18 cellular contexts compared by ENCODE assay signal in the genomic region with DNA sequence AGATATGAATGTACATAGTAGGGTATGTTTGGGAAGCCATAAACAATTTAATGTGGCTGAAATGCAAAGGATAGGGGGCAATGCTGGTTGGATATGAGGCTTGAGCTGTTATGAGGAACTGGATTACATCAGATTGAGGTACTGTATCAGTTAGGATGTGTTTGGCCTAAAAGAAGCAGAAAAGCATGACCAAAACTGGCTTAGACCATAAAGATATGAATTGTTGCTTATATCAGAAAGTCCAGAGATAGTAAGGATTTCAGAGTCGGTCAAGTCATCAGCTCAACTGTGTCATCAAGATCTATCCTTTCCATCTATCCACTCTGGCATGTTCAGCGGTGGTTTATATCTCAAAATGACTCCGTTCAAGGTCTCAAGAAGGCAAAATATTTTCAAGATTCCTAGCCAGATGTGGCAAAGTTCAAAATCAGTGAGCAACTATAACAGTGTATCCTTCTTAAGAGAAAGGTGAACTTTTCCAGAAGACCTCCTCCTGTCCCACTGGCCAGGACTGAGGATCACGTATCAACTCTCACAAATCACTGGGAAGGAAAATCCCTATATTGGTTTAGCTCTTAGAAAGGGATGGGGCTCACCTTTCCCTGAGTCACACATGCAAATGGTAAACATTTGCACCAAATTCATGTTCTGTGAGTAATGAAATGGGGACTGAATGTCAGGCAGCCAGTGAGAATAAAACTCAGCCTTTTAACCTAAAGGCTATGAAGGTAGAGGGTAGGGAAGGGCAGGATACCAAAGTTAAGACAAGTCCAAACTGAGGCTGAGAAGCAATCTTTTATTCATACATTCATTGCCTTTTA.
DNase-seq lines count a peak whose midpoint lies in the region; ATAC-seq, FAIRE-seq and TF ChIP-seq lines count a peak whose summit lies in the region.
"Had no signal": no experiment of that assay in that cellular context is flagged by ENCODE, and none has a peak within 500 bp of the region (broad histone marks: within the 10 kb centered on the region; RNA-seq: fewer than 3 reads in every experiment).

No MANE protein-coding gene starts in this region.

- CTCF ChIA-PET in WTC11 (lab: Charles Lee), result interaction anchor here (0.7 to 1.4 kb wide), 2 partner anchors 85 to 832 kb away, joined by 3 read pairs; no protein-coding TSS in a partner anchor
- CTCF ChIA-PET in activated naive CD4-positive, alpha-beta T cell treated with anti-CD3 and anti-CD28 coated beads for 36 hours (lab: Charles Lee), result no interaction called here

- H3K9me2 ChIP-seq in Karpas-422 (replicated peaks; ENCODE audit: insufficient read depth, low read length), result no peaks in the 10 kb centered on the region

- POLR2A ChIA-PET in WTC11 (lab: Charles Lee), result no interaction called here

- H3K9me1 ChIP-seq in keratinocyte (ENCODE audit: control insufficient read depth, extremely low read depth, insufficient read depth, low read length), result no peaks in the 10 kb centered on the region

- H3K9me3 ChIP-seq in Karpas-422 (ENCODE audit: low read length) (no peaks in the 10 kb centered on the region), keratinocyte (ENCODE audit: control insufficient read depth, low read depth, low read length) (no peaks in the 10 kb centered on the region), heart left ventricle (no peaks in the 10 kb centered on the region)
- H3K9me3 ChIP-seq: A549; BLaER1 treated with 17β-estradiol and CSF1 and Interleukin-3, amounts not matched to agents 10 nM and 100 nM; SJCRH30 had no signal

- TF ChIP-seq CTCF in D721Med (IDR thresholded peaks at IDR 0.05; ENCODE audit: insufficient read depth, missing control alignments) (no peak), WTC11 (IDR thresholded peaks at IDR 0.05) (no peak), keratinocyte (optimal IDR thresholded peaks at IDR 0.05 in 1 of 3, IDR thresholded peaks at IDR 0.05 in 1 of 3, conservative IDR thresholded peaks at IDR 0.05 in 1 of 3; ENCODE audit: extremely low read depth in 1 of 3, insufficient read depth in 2 of 3, low read length in 3 of 3) (no peak), heart left ventricle (IDR thresholded peaks at IDR 0.05) (no peak)

- H3K27ac ChIP-seq in Karpas-422 (ENCODE audit: low read length), result peak overlapping the region; percentile 77
- H3K27ac ChIP-seq in keratinocyte (ENCODE audit: control insufficient read depth, insufficient read depth, low read length), result no peak overlapping the region
- H3K27ac ChIP-seq in heart left ventricle, result no peak overlapping the region
- H3K27ac ChIP-seq: A549, SJCRH30 had no signal

- H3K4me3 ChIP-seq in Karpas-422 (ENCODE audit: low read length) (no peak overlapping the region), keratinocyte (ENCODE audit: control insufficient read depth in 2 of 3, extremely low read depth in 1 of 3, insufficient read depth in 2 of 3, low read depth in 1 of 3, low read length in 3 of 3) (no peak overlapping the region), heart left ventricle (no peak overlapping the region)
- H3K4me3 ChIP-seq: A549; BLaER1 treated with 17β-estradiol and CSF1 and Interleukin-3, amounts not matched to agents 10 nM and 100 nM; SJCRH30 had no signal

- H2AFZ ChIP-seq in Karpas-422 (ENCODE audit: low read length) (0 out of 2 replicates have a peak overlapping the region, but pooled peaks have one; percentile 22), keratinocyte (ENCODE audit: control insufficient read depth, low read length) (peak overlapping the region; percentile 29)

- no peak for ATAC-seq in WTC11
- no peak for ATAC-seq in heart left ventricle
- ATAC-seq: A549 had no signal

- no peak for TF ChIP-seq POLR2A in heart left ventricle (IDR thresholded peaks at IDR 0.05)

- H3K36me3 ChIP-seq in Karpas-422 (ENCODE audit: insufficient read depth, low read length) (no peaks in the 10 kb centered on the region), keratinocyte (ENCODE audit: control insufficient read depth in 2 of 2, extremely low read depth in 1 of 2, insufficient read depth in 2 of 2, low read length in 2 of 2) (no peaks in the 10 kb centered on the region), heart left ventricle (no peaks in the 10 kb centered on the region)
- H3K36me3 ChIP-seq: BLaER1 treated with 17β-estradiol and CSF1 and Interleukin-3, amounts not matched to agents 10 nM and 100 nM; SJCRH30 had no signal

- intact Hi-C loops in activated naive CD4-positive, alpha-beta T cell treated with anti-CD3 and anti-CD28 coated beads for 36 hours (cut with micrococcal nuclease), result no loop called here
- intact Hi-C loops in heart left ventricle (cut with DNase I), result no loop called here

- FAIRE-seq in D721Med (lab: Jason Lieb, UNC), result peak; percentile 16
- peak; percentile 53 for FAIRE-seq in keratinocyte (lab: Jason Lieb, UNC)
- FAIRE-seq in urothelium cell line (lab: Jason Lieb, UNC), result no peak
- FAIRE-seq: A549 had no signal

- no peaks in the 10 kb centered on the region for H3K36me3 Mint-ChIP-seq in WTC11
- H3K36me3 Mint-ChIP-seq in activated naive CD4-positive, alpha-beta T cell treated with anti-CD3 and anti-CD28 coated beads for 36 hours (ENCODE audit: low read depth), result no peaks in the 10 kb centered on the region

- H3K9ac ChIP-seq in Karpas-422 (ENCODE audit: low read length) (no peak overlapping the region), keratinocyte (ENCODE audit: control insufficient read depth, extremely low read depth, insufficient read depth, low read length) (no peak overlapping the region)
- H3K9ac ChIP-seq: BLaER1 treated with 17β-estradiol and CSF1 and Interleukin-3, amounts not matched to agents 10 nM and 100 nM had no signal

- no peak overlapping the region for H3K4me3 Mint-ChIP-seq in WTC11
- H3K4me3 Mint-ChIP-seq in activated naive CD4-positive, alpha-beta T cell treated with anti-CD3 and anti-CD28 coated beads for 36 hours, result no peak overlapping the region
- H3K4me3 Mint-ChIP-seq: H9 had no signal

- no peaks in the 10 kb centered on the region for H3K79me2 ChIP-seq in Karpas-422 (ENCODE audit: low read length)
- H3K79me2 ChIP-seq in keratinocyte (ENCODE audit: control insufficient read depth, insufficient read depth, low read length), result no peaks in the 10 kb centered on the region

- H3K27ac Mint-ChIP-seq in WTC11, result 0 out of 2 replicates have a peak overlapping the region, but pooled peaks have one; percentile 18
- no peak overlapping the region for H3K27ac Mint-ChIP-seq in activated naive CD4-positive, alpha-beta T cell treated with anti-CD3 and anti-CD28 coated beads for 36 hours
- H3K27ac Mint-ChIP-seq: H9 had no signal

- DNase-seq in D721Med (ENCODE audit: insufficient read length, low spot score), result no peak
- peak; percentile 55 for DNase-seq in Karpas-422
- DNase-seq in WTC11 (ENCODE audit: low spot score), result no peak
- no peak for DNase-seq in keratinocyte (ENCODE audit: low read depth, low spot score)
- no peak for DNase-seq in activated naive CD4-positive, alpha-beta T cell treated with anti-CD3 and anti-CD28 coated beads for 36 hours
- no peak for DNase-seq in heart left ventricle
- DNase-seq in kidney glomerular epithelial cell (lab: John Stamatoyannopoulos, UW), result no peak
- no peak for DNase-seq in urothelium cell line (ENCODE audit: low spot score)
- DNase-seq: H9, NCI-H1092, NCI-H1694 treated with DMSO at 0.1 percent for 48 hours, NCI-H2107, NCI-H2227 treated with DMSO at 0.1 percent for 48 hours, NCI-H524, RPMI8226, SJCRH30 had no signal

- H4K20me1 ChIP-seq in Karpas-422 (ENCODE audit: insufficient read depth, low read depth, low read length), result no peaks in the 10 kb centered on the region
- no peaks in the 10 kb centered on the region for H4K20me1 ChIP-seq in keratinocyte (ENCODE audit: control insufficient read depth, extremely low read depth, insufficient read depth, low read length)
- H4K20me1 ChIP-seq: BLaER1 treated with 17β-estradiol and CSF1 and Interleukin-3, amounts not matched to agents 10 nM and 100 nM had no signal

- peaks cover 50% of the 10 kb centered on the region for H3K4me1 ChIP-seq in Karpas-422 (ENCODE audit: low read length)
- no peaks in the 10 kb centered on the region for H3K4me1 ChIP-seq in keratinocyte (ENCODE audit: control insufficient read depth, extremely low read depth, insufficient read depth, low read length)
- no peaks in the 10 kb centered on the region for H3K4me1 ChIP-seq in heart left ventricle
- H3K4me1 ChIP-seq: A549, SJCRH30 had no signal

- H3K4me1 Mint-ChIP-seq in WTC11, result peaks cover 34% of the 10 kb centered on the region
- no peaks in the 10 kb centered on the region for H3K4me1 Mint-ChIP-seq in activated naive CD4-positive, alpha-beta T cell treated with anti-CD3 and anti-CD28 coated beads for 36 hours (ENCODE audit: low read depth)

- no peaks in the 10 kb centered on the region for H3K9me3 Mint-ChIP-seq in WTC11
- H3K9me3 Mint-ChIP-seq in activated naive CD4-positive, alpha-beta T cell treated with anti-CD3 and anti-CD28 coated beads for 36 hours, result peaks cover 2% of the 10 kb centered on the region

- dilution Hi-C loops in keratinocyte (cut with MboI; ENCODE audit: extremely low pct_ligation_motif_present, low sequenced_read_pairs), result no loop called here

- H3K27me3 Mint-ChIP-seq in WTC11 (ENCODE audit: low read depth), result no peaks in the 10 kb centered on the region
- peaks cover 8% of the 10 kb centered on the region for H3K27me3 Mint-ChIP-seq in activated naive CD4-positive, alpha-beta T cell treated with anti-CD3 and anti-CD28 coated beads for 36 hours (ENCODE audit: low read depth)

- no peaks in the 10 kb centered on the region for H3K27me3 ChIP-seq in Karpas-422 (ENCODE audit: low read length)
- H3K27me3 ChIP-seq in keratinocyte (ENCODE audit: control insufficient read depth, extremely low read depth, insufficient read depth, low read length), result no peaks in the 10 kb centered on the region
- H3K27me3 ChIP-seq in heart left ventricle, result peaks cover 0 to 2% (median 0%) of the 10 kb centered on the region in 9 donors
- H3K27me3 ChIP-seq: BLaER1 treated with 17β-estradiol and CSF1 and Interleukin-3, amounts not matched to agents 10 nM and 100 nM; SJCRH30 had no signal

- H3K4me2 ChIP-seq in Karpas-422 (ENCODE audit: low read depth, low read length, poor library complexity, severe bottlenecking) (peak overlapping the region; percentile 71), keratinocyte (ENCODE audit: control insufficient read depth, extremely low read depth, insufficient read depth, low read depth, low read length) (no peak overlapping the region)
- H3K4me2 ChIP-seq: A549 had no signal

- WGBS in heart left ventricle, 4 donors, result 74 to 85% (median 78%) methylated on average over 4 of the region's 4 CpGs

TF ChIP-seq in WTC11, 78 proteins besides CTCF, POLR2A, EP300 and RAD21 (continues in another document):
- TF ChIP-seq RELA (CRISPR knock-in tag; IDR thresholded peaks at IDR 0.05; ENCODE audit: borderline replicate concordance), result no peak
- TF ChIP-seq SMAD3 (CRISPR knock-in tag; IDR thresholded peaks at IDR 0.05; ENCODE audit: borderline replicate concordance), result no peak
- TF ChIP-seq GRHL2 (CRISPR knock-in tag; IDR thresholded peaks at IDR 0.05; ENCODE audit: insufficient replicate concordance, severe bottlenecking), result no peak
- TF ChIP-seq NFE2L1 (CRISPR knock-in tag; IDR thresholded peaks at IDR 0.05), result no peak
